Comparison of ENCODE assay signal across 34 cellular contexts in the genomic region with DNA sequence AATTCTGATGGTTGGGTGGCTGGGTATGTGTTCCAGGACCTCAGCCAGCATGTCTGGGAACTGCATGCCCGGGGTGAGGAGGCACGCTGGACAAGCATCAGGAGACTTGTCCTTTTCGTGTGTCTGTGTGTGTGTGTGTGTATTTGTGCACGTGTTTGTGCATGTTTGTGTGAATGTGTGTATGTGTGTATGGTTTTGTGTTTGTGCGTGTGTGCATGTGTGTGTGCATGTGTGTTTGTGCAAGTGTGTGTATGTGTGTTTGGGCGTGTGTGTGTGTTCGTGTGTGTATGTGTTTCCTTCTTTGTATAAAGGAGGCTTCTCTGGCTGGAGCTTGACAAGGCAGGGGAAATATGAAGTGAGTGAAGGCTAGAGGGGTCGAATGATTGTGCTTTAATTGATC.
"Had no signal": no experiment of that assay in that cellular context is flagged by ENCODE, and none has a peak within 500 bp of the region (broad histone marks: within the 10 kb centered on the region; RNA-seq: fewer than 3 reads in every experiment).

No MANE protein-coding gene starts in this region.

- H3K4me1 ChIP-seq: ascending aorta had no signal

- FAIRE-seq: TTC549 had no signal

- H3K9me3 Mint-ChIP-seq: activated CD4-positive, alpha-beta T cell treated with anti-CD3 and anti-CD28 coated beads, Interleukin-2, amount 10 ng/mL, durations not matched to agents 24 days and 14 days; activated naive CD4-positive, alpha-beta T cell treated with anti-CD3 and anti-CD28 coated beads, Interleukin-2, amount 50 U/mL, for 24 hours; activated naive CD8-positive, alpha-beta T cell treated with anti-CD3 and anti-CD28 coated beads, Interleukin-2, amount 10 ng/mL, durations not matched to agents 7 days and 5 days; activated T-cell treated with anti-CD3 and anti-CD28 coated beads, Interleukin-2, amount 50 U/mL, for 24 hours; brain had no signal

- H3K27me3 Mint-ChIP-seq: activated B cell treated with CpG ODN at 0.5 μM for 24 hours; activated CD4-positive, alpha-beta memory T cell treated with anti-CD3 and anti-CD28 coated beads, Interleukin-2, amount 10 ng/mL, durations not matched to agents 7 days and 5 days; activated CD4-positive, alpha-beta T cell treated with anti-CD3 and anti-CD28 coated beads, Interleukin-2, amount 10 ng/mL, durations not matched to agents 24 days and 14 days; activated CD8-positive, alpha-beta memory T cell treated with anti-CD3 and anti-CD28 coated beads, Interleukin-2, amount 10 ng/mL, durations not matched to agents 7 days and 5 days; activated naive CD4-positive, alpha-beta T cell treated with anti-CD3 and anti-CD28 coated beads, Interleukin-2, amount 10 ng/mL, durations not matched to agents 7 days and 5 days; activated naive CD4-positive, alpha-beta T cell treated with anti-CD3 and anti-CD28 coated beads, Interleukin-2, amount 50 U/mL, for 24 hours; activated naive CD8-positive, alpha-beta T cell; activated naive CD8-positive, alpha-beta T cell treated with anti-CD3 and anti-CD28 coated beads, Interleukin-2, amount 10 ng/mL, durations not matched to agents 7 days and 5 days; activated naive CD8-positive, alpha-beta T cell treated with anti-CD3 and anti-CD28 coated beads, Interleukin-2, amount 50 U/mL, for 24 hours; activated T-cell treated with anti-CD3 and anti-CD28 coated beads, Interleukin-2, amount 50 U/mL, for 24 hours had no signal

- H3K4me1 Mint-ChIP-seq: activated B cell treated with CpG ODN at 0.5 μM for 24 hours; activated CD4-positive, alpha-beta memory T cell treated with anti-CD3 and anti-CD28 coated beads, Interleukin-2, amount 10 ng/mL, durations not matched to agents 7 days and 5 days; activated CD4-positive, alpha-beta T cell treated with anti-CD3 and anti-CD28 coated beads, Interleukin-2, amount 10 ng/mL, durations not matched to agents 24 days and 14 days; activated CD8-positive, alpha-beta memory T cell treated with anti-CD3 and anti-CD28 coated beads, Interleukin-2, amount 10 ng/mL, durations not matched to agents 7 days and 5 days; activated naive CD4-positive, alpha-beta T cell treated with anti-CD3 and anti-CD28 coated beads, Interleukin-2, amount 10 ng/mL, durations not matched to agents 7 days and 5 days; activated naive CD4-positive, alpha-beta T cell treated with anti-CD3 and anti-CD28 coated beads, Interleukin-2, amount 50 U/mL, for 24 hours; activated naive CD8-positive, alpha-beta T cell treated with anti-CD3 and anti-CD28 coated beads, Interleukin-2, amount 10 ng/mL, durations not matched to agents 7 days and 5 days; activated naive CD8-positive, alpha-beta T cell treated with anti-CD3 and anti-CD28 coated beads, Interleukin-2, amount 50 U/mL, for 24 hours had no signal

- H3K27ac ChIP-seq: ascending aorta, VCaP had no signal

- H3K4me3 ChIP-seq: ascending aorta had no signal

- H3K9me3 ChIP-seq: ascending aorta had no signal

- H3K27me3 ChIP-seq: ascending aorta had no signal

- DNase-seq: activated B cell treated with CpG ODN at 0.5 μM for 24 hours; activated CD4-positive, alpha-beta memory T cell treated with anti-CD3 and anti-CD28 coated beads, Interleukin-2, amount 10 ng/mL, durations not matched to agents 7 days and 5 days; activated CD4-positive, alpha-beta T cell treated with anti-CD3 and anti-CD28 coated beads for 4 hours; activated CD4-positive, alpha-beta T cell treated with anti-CD3 and anti-CD28 coated beads, Interleukin-2, amount 10 ng/mL, durations not matched to agents 24 days and 14 days; activated CD4-positive, alpha-beta T cell treated with anti-CD3 and anti-CD28 coated beads, Interleukin-2, amount 50 U/mL, for 1 hour; activated CD4-positive, alpha-beta T cell treated with anti-CD3 and anti-CD28 coated beads, Interleukin-2, amount 50 U/mL, for 4 hours; activated CD4-positive, CD25-positive, alpha-beta regulatory T cell treated with anti-CD3 and anti-CD28 coated beads, Interleukin-2, amount 50 U/mL, for 72 hours; activated CD8-positive, alpha-beta memory T cell treated with anti-CD3 and anti-CD28 coated beads for 24 hours; activated CD8-positive, alpha-beta memory T cell treated with anti-CD3 and anti-CD28 coated beads, Interleukin-2, amount 10 ng/mL, durations not matched to agents 7 days and 5 days; activated CD8-positive, alpha-beta memory T cell treated with anti-CD3 and anti-CD28 coated beads, Interleukin-2, amount 50 U/mL, for 48 hours; activated CD8-positive, alpha-beta T cell treated with anti-CD3 and anti-CD28 coated beads, Interleukin-2, amount 10 ng/mL, durations not matched to agents 7 days and 5 days; activated effector memory CD4-positive, alpha-beta T cell treated with Interleukin-2 at 50 U/mL for 16 hours; activated gamma-delta T cell; activated naive CD4-positive, alpha-beta T cell treated with anti-CD3 and anti-CD28 coated beads, Interleukin-2, amount 10 ng/mL, durations not matched to agents 7 days and 5 days; activated naive CD4-positive, alpha-beta T cell treated with Interleukin-2 at 50 U/mL for 16 hours; activated naive CD8-positive, alpha-beta T cell treated with anti-CD3 and anti-CD28 coated beads, Interleukin-2, amount 10 ng/mL, durations not matched to agents 7 days and 5 days; activated naive CD8-positive, alpha-beta T cell treated with anti-CD3 and anti-CD28 coated beads, Interleukin-2, amount 50 U/mL, for 24 hours; activated T-cell treated with anti-CD3 and anti-CD28 coated beads, Interleukin-2, amount 50 U/mL, for 24 hours; activated T-cell treated with anti-CD3 and anti-CD28 coated beads, Interleukin-2, amount 50 U/mL, for 48 hours; amygdala; anterior cingulate cortex; central memory CD4-positive, alpha-beta T cell; T-helper 1 cell; T-helper 2 cell; T-helper 9 cell had no signal

- H3K36me3 ChIP-seq: ascending aorta had no signal

- H3K4me3 Mint-ChIP-seq: activated B cell treated with CpG ODN at 0.5 μM for 24 hours; activated CD4-positive, alpha-beta memory T cell treated with anti-CD3 and anti-CD28 coated beads, Interleukin-2, amount 10 ng/mL, durations not matched to agents 7 days and 5 days; activated CD4-positive, alpha-beta T cell treated with anti-CD3 and anti-CD28 coated beads, Interleukin-2, amount 10 ng/mL, durations not matched to agents 24 days and 14 days; activated CD8-positive, alpha-beta memory T cell treated with anti-CD3 and anti-CD28 coated beads, Interleukin-2, amount 10 ng/mL, durations not matched to agents 7 days and 5 days; activated CD8-positive, alpha-beta T cell treated with anti-CD3 and anti-CD28 coated beads, Interleukin-2, amount 10 ng/mL, durations not matched to agents 7 days and 5 days; activated naive CD4-positive, alpha-beta T cell treated with anti-CD3 and anti-CD28 coated beads, Interleukin-2, amount 10 ng/mL, durations not matched to agents 7 days and 5 days; activated naive CD4-positive, alpha-beta T cell treated with anti-CD3 and anti-CD28 coated beads, Interleukin-2, amount 50 U/mL, for 24 hours; activated naive CD8-positive, alpha-beta T cell; activated naive CD8-positive, alpha-beta T cell treated with anti-CD3 and anti-CD28 coated beads, Interleukin-2, amount 10 ng/mL, durations not matched to agents 7 days and 5 days; activated naive CD8-positive, alpha-beta T cell treated with anti-CD3 and anti-CD28 coated beads, Interleukin-2, amount 50 U/mL, for 24 hours; activated T-cell treated with anti-CD3 and anti-CD28 coated beads, Interleukin-2, amount 50 U/mL, for 24 hours; brain; T-helper 1 cell treated with Interleukin-12 subunit alpha and Interleukin-12 subunit beta and Interleukin-4 antibody, amounts not matched to agents 30 μg/mL and 1 μg/mL, for 36 hours; T-helper 2 cell treated with Interferon-gamma antibody and Interleukin-4, amounts not matched to agents 5 μg/mL and 100 μg/mL, for 36 hours had no signal

- H3K27ac Mint-ChIP-seq: activated B cell treated with CpG ODN at 0.5 μM for 24 hours; activated CD4-positive, alpha-beta memory T cell treated with anti-CD3 and anti-CD28 coated beads, Interleukin-2, amount 10 ng/mL, durations not matched to agents 7 days and 5 days; activated CD4-positive, alpha-beta T cell treated with anti-CD3 and anti-CD28 coated beads, Interleukin-2, amount 10 ng/mL, durations not matched to agents 24 days and 14 days; activated CD8-positive, alpha-beta memory T cell treated with anti-CD3 and anti-CD28 coated beads, Interleukin-2, amount 10 ng/mL, durations not matched to agents 7 days and 5 days; activated CD8-positive, alpha-beta T cell treated with anti-CD3 and anti-CD28 coated beads, Interleukin-2, amount 10 ng/mL, durations not matched to agents 7 days and 5 days; activated naive CD4-positive, alpha-beta T cell treated with anti-CD3 and anti-CD28 coated beads, Interleukin-2, amount 10 ng/mL, durations not matched to agents 7 days and 5 days; activated naive CD4-positive, alpha-beta T cell treated with anti-CD3 and anti-CD28 coated beads, Interleukin-2, amount 50 U/mL, for 24 hours; activated naive CD8-positive, alpha-beta T cell; activated naive CD8-positive, alpha-beta T cell treated with anti-CD3 and anti-CD28 coated beads, Interleukin-2, amount 10 ng/mL, durations not matched to agents 7 days and 5 days; activated naive CD8-positive, alpha-beta T cell treated with anti-CD3 and anti-CD28 coated beads, Interleukin-2, amount 50 U/mL, for 24 hours; activated T-cell treated with anti-CD3 and anti-CD28 coated beads, Interleukin-2, amount 50 U/mL, for 24 hours; activated T-helper 2 cell treated with anti-CD3 and anti-CD28 coated beads, Interferon-gamma antibody, Interleukin-2, Interleukin-4, amounts not matched to agents 10 μg/mL and 5 μg/mL and 100 μg/mL, durations not matched to agents 14 hours and 24 hours and 36 hours; brain; T-helper 1 cell treated with Interleukin-12 subunit alpha and Interleukin-12 subunit beta and Interleukin-4 antibody, amounts not matched to agents 30 μg/mL and 1 μg/mL, for 36 hours; T-helper 2 cell treated with Interferon-gamma antibody and Interleukin-4, amounts not matched to agents 5 μg/mL and 100 μg/mL, for 36 hours had no signal

- H3K36me3 Mint-ChIP-seq: activated CD8-positive, alpha-beta memory T cell treated with anti-CD3 and anti-CD28 coated beads, Interleukin-2, amount 10 ng/mL, durations not matched to agents 7 days and 5 days; activated naive CD4-positive, alpha-beta T cell treated with anti-CD3 and anti-CD28 coated beads, Interleukin-2, amount 10 ng/mL, durations not matched to agents 7 days and 5 days; activated naive CD8-positive, alpha-beta T cell; activated naive CD8-positive, alpha-beta T cell treated with anti-CD3 and anti-CD28 coated beads, Interleukin-2, amount 10 ng/mL, durations not matched to agents 7 days and 5 days; brain had no signal
